Comparison of ENCODE assay signal across 10 cellular contexts in genomic region chr6:108655840-108656650, GRCh38.
DNase-seq lines count a peak whose midpoint lies in the region; ATAC-seq and TF ChIP-seq lines count a peak whose summit lies in the region.
"Had no signal": no experiment of that assay in that cellular context is flagged by ENCODE, and none has a peak within 500 bp of the region (broad histone marks: within the 10 kb centered on the region; RNA-seq: fewer than 3 reads in every experiment).

No MANE protein-coding gene starts in this region.

- H3K27me3 ChIP-seq in adrenal gland (no peaks in the 10 kb centered on the region), right cardiac atrium (ENCODE audit: control insufficient read depth, insufficient read depth) (no peaks in the 10 kb centered on the region), skeletal muscle satellite cell (ENCODE audit: control insufficient read depth, insufficient read depth, low read length) (no peaks in the 10 kb centered on the region)

- H3K27ac ChIP-seq in adrenal gland, result peak overlapping the region in 3 of 5 donors; percentile 1 to 73 (median 47)
- peak overlapping the region; percentile 78 for H3K27ac ChIP-seq in right cardiac atrium (ENCODE audit: low read length)

- intact Hi-C loops in adrenal gland (cut with DNase I) (no loop called here), right cardiac atrium (cut with DNase I) (loop anchor here in 3 of 4 donors (10.0 kb wide), 2 partner anchors 61 to 91 kb away; partner anchors contain the start of gene FOXO3 (in 2 of the 3))

- H3K36me3 ChIP-seq in adrenal gland (replicated peaks in 1 of 2), result no peaks in the 10 kb centered on the region
- H3K36me3 ChIP-seq in skeletal muscle satellite cell (ENCODE audit: insufficient read depth, low read length), result peaks cover 3% of the 10 kb centered on the region

- TF ChIP-seq CTCF in adrenal gland (IDR thresholded peaks at IDR 0.05), result no peak

- H3K4me1 ChIP-seq in adrenal gland (replicated peaks in 1 of 2) (peaks cover 0 to 77% of the 10 kb centered on the region in 2 donors), right cardiac atrium (ENCODE audit: control insufficient read depth, insufficient read depth, low read length) (peaks cover 31% of the 10 kb centered on the region), skeletal muscle satellite cell (ENCODE audit: control insufficient read depth, insufficient read depth, low read length) (peaks cover 88% of the 10 kb centered on the region)

- peak overlapping the region; percentile 74 for H3K4me2 ChIP-seq in skeletal muscle satellite cell (ENCODE audit: low read length)

- H3K9ac ChIP-seq in skeletal muscle satellite cell (ENCODE audit: low read depth, low read length), result peak overlapping the region; percentile 78

- H3K4me3 ChIP-seq in adrenal gland (peak overlapping the region in 1 of 4 donors; percentile 1), right cardiac atrium (ENCODE audit: low read length) (peak overlapping the region; percentile 23), skeletal muscle satellite cell (ENCODE audit: low read length) (peak overlapping the region; percentile 62)

- ATAC-seq in right cardiac atrium, result peak; percentile 59 to 77
- no peak for ATAC-seq in GM21576 (IDR thresholded peaks at IDR 0.05; ENCODE audit: unreplicated experiment)
- ATAC-seq in GM21786 (IDR thresholded peaks at IDR 0.05; ENCODE audit: unreplicated experiment), result no peak

- DNase-seq in GM04503 (ENCODE audit: low read depth) (peak; percentile 51), adrenal gland (no peak), right cardiac atrium (peak in 1 of 3 donors; percentile 41)
- no peak for DNase-seq in stimulated activated CD4-positive, alpha-beta T cell treated with anti-CD3 and anti-CD28 coated beads, Interleukin-12 subunit alpha, Interleukin-12 subunit beta, amount 100 ng/mL, for 4 hours
- DNase-seq in stimulated activated naive CD4-positive, alpha-beta T cell (lab: John Stamatoyannopoulos, UW), result no peak
- DNase-seq: activated naive CD4-positive, alpha-beta T cell treated with Interleukin-2 at 50 U/mL for 16 hours; H7 had no signal

- TF ChIP-seq POLR2A in adrenal gland (IDR thresholded peaks at IDR 0.05), result no peak

- H3K9me3 ChIP-seq in adrenal gland (replicated peaks in 1 of 3) (no peaks in the 10 kb centered on the region), right cardiac atrium (ENCODE audit: control insufficient read depth, low read length) (no peaks in the 10 kb centered on the region), skeletal muscle satellite cell (replicated peaks; ENCODE audit: low read length) (no peaks in the 10 kb centered on the region)

- 66 to 75% (median 67%) methylated on average over 10 to 12 of the region's 12 CpGs for WGBS in adrenal gland, 4 donors
- WGBS in right cardiac atrium, result 37% methylated on average over 12 of the region's 12 CpGs

Comparison
In these comparisons a context has a peak if more than half of its experiments do, and no peak if none do; other contexts are left out.
1. ATAC-seq: peak in right cardiac atrium (2 of 2); none in GM21576 (single experiment) and GM21786 (single experiment).
2. intact Hi-C loops: an anchor here in right cardiac atrium (10.0 kb wide); none called in adrenal gland.